In genomic region chr16:84548508-84548907, GRCh38 we compare ENCODE assay signal across 1 cellular context.
TF ChIP-seq lines count a peak whose summit lies in the region.

No MANE protein-coding gene starts in this region.

TF ChIP-seq in H1, 55 proteins besides CTCF, POLR2A, EP300 and RAD21 (continued from another document):
- TF ChIP-seq ATF3 (IDR thresholded peaks at IDR 0.05; ENCODE audit: insufficient read depth, low read depth, low read length), result no peak
